ENCODE assay signal across 8 cellular contexts in the genomic region with DNA sequence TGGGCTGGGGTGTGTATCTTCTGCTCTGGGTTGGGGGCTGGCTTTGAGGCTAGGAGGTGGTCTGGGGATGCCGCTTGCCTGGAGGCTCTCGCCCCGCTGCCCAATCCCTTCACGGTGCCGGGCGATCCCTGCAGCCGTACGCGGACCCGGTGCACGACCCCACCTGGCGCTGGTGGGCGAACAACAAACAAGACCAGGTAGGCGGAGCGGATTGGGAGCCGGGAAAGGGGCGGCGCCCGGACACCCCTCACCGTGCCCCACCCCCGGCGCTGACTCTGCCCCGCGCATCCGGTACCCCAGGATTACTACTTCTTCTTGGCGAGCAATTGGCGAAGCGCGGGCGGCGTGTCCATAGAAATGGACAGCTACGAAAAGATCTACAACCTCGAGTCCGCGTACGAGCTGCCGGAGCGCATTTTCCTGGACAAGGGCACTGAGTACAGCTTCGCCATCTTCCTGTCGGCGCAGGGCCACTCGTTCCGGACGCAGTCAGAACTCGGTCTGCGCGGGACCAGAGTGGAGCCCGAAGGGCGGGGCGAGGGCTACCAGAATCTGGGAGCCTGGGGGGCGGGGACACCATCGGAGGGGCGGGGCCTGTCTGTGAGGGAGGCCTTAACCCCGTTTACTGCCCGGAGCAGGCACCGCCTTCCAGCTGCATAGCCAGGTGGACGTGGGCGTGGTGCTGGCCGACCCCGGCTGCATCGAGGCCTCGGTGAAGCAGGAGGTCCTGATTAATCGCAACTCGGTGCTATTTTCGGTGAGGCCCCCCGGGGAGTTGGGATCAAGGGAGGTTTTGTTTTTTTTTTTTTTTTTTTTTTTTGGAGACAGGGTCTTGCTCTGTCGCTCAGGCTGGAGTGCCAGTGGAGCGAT. TPM values are rescaled to one million over a fixed set of nuclear protein-coding genes. Genes with fewer than 3 reads are reported as not detected.
DNase-seq lines count a peak whose midpoint lies in the region; ATAC-seq, FAIRE-seq and TF ChIP-seq lines count a peak whose summit lies in the region.

No MANE protein-coding gene starts in this region.

- in situ Hi-C loops in KBM-7 (cut with MboI; ENCODE audit: low pct_unique_long_range_greater_than_20kb, low sequenced_read_pairs), result no loop called here

- TF ChIP-seq POLR2A in heart left ventricle (IDR thresholded peaks at IDR 0.05), result no peak

- H3K9me3 ChIP-seq in heart left ventricle, result no peaks in the 10 kb centered on the region
- H3K9me3 ChIP-seq in psoas muscle, result no peaks in the 10 kb centered on the region

- 2 to 3% (median 3%) methylated on average over 59 to 68 of the region's 68 CpGs for WGBS in heart left ventricle, 4 donors
- 2% methylated on average over 60 to 68 of the region's 68 CpGs for WGBS in psoas muscle, 3 donors

- no peak for TF ChIP-seq CTCF in GM10266 (IDR thresholded peaks at IDR 0.05; ENCODE audit: control insufficient read depth, insufficient read depth, low read depth, missing control alignments)
- TF ChIP-seq CTCF in heart left ventricle (IDR thresholded peaks at IDR 0.05), result no peak
- TF ChIP-seq CTCF in psoas muscle (IDR thresholded peaks at IDR 0.05), result no peak

- H3K9me3 Mint-ChIP-seq in activated naive CD4-positive, alpha-beta T cell treated with anti-CD3 and anti-CD28 coated beads, Interleukin-2, amount 50 U/mL, for 24 hours, result no peaks in the 10 kb centered on the region

- H3K36me3 Mint-ChIP-seq in activated naive CD4-positive, alpha-beta T cell treated with anti-CD3 and anti-CD28 coated beads, Interleukin-2, amount 50 U/mL, for 24 hours, result no peaks in the 10 kb centered on the region

- DNase-seq in GM10266 (ENCODE audit: extremely low spot score), result peak; percentile 80
- DNase-seq in KBM-7, result peak; percentile 90
- DNase-seq in SK-N-DZ (ENCODE audit: low spot score), result peak; percentile 59
- DNase-seq in heart left ventricle, result peak; percentile 80 to 92 (median 88)
- DNase-seq in psoas muscle, result peak; percentile 83 to 87
- peak; percentile 26 for DNase-seq in urothelium cell line (ENCODE audit: low spot score)

- peak overlapping the region in 9 of 12 donors; percentile 2 to 70 (median 54) for H3K27ac ChIP-seq in heart left ventricle
- H3K27ac ChIP-seq in psoas muscle, result peak overlapping the region; percentile 36

- intact Hi-C loops in heart left ventricle (cut with DNase I), result no loop called here
- intact Hi-C loops in psoas muscle (cut with DNase I), result no loop called here

- H3K27me3 Mint-ChIP-seq in activated naive CD4-positive, alpha-beta T cell treated with anti-CD3 and anti-CD28 coated beads, Interleukin-2, amount 50 U/mL, for 24 hours, result peaks cover 9% of the 10 kb centered on the region

- no peak for FAIRE-seq in urothelium cell line (lab: Jason Lieb, UNC)

- H3K4me3 Mint-ChIP-seq in activated naive CD4-positive, alpha-beta T cell treated with anti-CD3 and anti-CD28 coated beads, Interleukin-2, amount 50 U/mL, for 24 hours, result peak overlapping the region; percentile 83

- H3K4me1 ChIP-seq in heart left ventricle (peaks cover 0 to 20% (median 9%) of the 10 kb centered on the region in 12 donors), psoas muscle (peaks cover 12% of the 10 kb centered on the region)

- H3K27me3 ChIP-seq in heart left ventricle (peaks cover 0 to 18% (median 0%) of the 10 kb centered on the region in 9 donors), psoas muscle (ENCODE audit: insufficient read depth in 3 of 3, low read length in 2 of 3) (peaks cover 0 to 26% (median 9%) of the 10 kb centered on the region in 3 donors)

- H3K36me3 ChIP-seq in heart left ventricle (no peaks in the 10 kb centered on the region), psoas muscle (ENCODE audit: insufficient read depth in 1 of 2, low read depth in 1 of 2) (no peaks in the 10 kb centered on the region)

- H3K4me3 ChIP-seq in heart left ventricle (peak overlapping the region; percentile 37 to 97 (median 63)), psoas muscle (peak overlapping the region; percentile 75)

- H3K27ac Mint-ChIP-seq in activated naive CD4-positive, alpha-beta T cell treated with anti-CD3 and anti-CD28 coated beads, Interleukin-2, amount 50 U/mL, for 24 hours, result no peak overlapping the region

- H3K4me1 Mint-ChIP-seq in activated naive CD4-positive, alpha-beta T cell treated with anti-CD3 and anti-CD28 coated beads, Interleukin-2, amount 50 U/mL, for 24 hours, result peaks cover 20% of the 10 kb centered on the region

- peak; percentile 49 to 89 (median 80) for ATAC-seq in heart left ventricle
- ATAC-seq in psoas muscle, result peak; percentile 56 to 74 (median 68)
- ATAC-seq in GM18861 (IDR thresholded peaks at IDR 0.05; ENCODE audit: unreplicated experiment), result no peak

RNA-seq across cellular contexts. Expression of gene PSMD8, which starts 12.1 kb away (rescaled TPM):
- polyA plus RNA-seq in SK-N-DZ (2014; cell fraction: cytosol; rRNA removed), result 321 and 441 TPM in 2 replicates
- polyA plus RNA-seq in SK-N-DZ (2014; cell fraction: nucleus; rRNA removed), result 139 and 164 TPM in 2 replicates
- 100 to 1,000 TPM; 237 to 690 (median 325) TPM for total RNA-seq in heart left ventricle
- 100 to 1,000 TPM; 186 to 663 TPM for polyA plus RNA-seq in heart left ventricle
- total RNA-seq in psoas muscle, result 100 to 1,000 TPM; 348 to 889 (median 587) TPM
- 1,000 to 10,000 TPM in 1 of 3 donors, 100 to 1,000 TPM in 2; 719 to 1,414 (median 791) TPM for polyA plus RNA-seq in psoas muscle

RNA-seq across cellular contexts. Expression of gene GGN, which starts 25.5 kb away (rescaled TPM):
- polyA plus RNA-seq in SK-N-DZ (2014; cell fraction: cytosol; rRNA removed), result not detected in 2 replicates
- polyA plus RNA-seq in SK-N-DZ (2014; cell fraction: nucleus; rRNA removed), result not detected in 2 replicates
- under 1 TPM in 5 of 9 donors, not detected in 4; 0.18 to 0.67 (median 0.31) TPM for total RNA-seq in heart left ventricle
- polyA plus RNA-seq in heart left ventricle, result under 1 TPM; 0.15 to 0.42 TPM
- under 1 TPM in 2 of 4 donors, not detected in 2; 0.18 to 0.34 TPM for total RNA-seq in psoas muscle
- under 1 TPM in 2 of 3 donors, not detected in 1; 0.04 to 0.21 TPM for polyA plus RNA-seq in psoas muscle

RNA-seq across cellular contexts. Expression of gene SPRED3, which starts 26.2 kb away (rescaled TPM):
- polyA plus RNA-seq in SK-N-DZ (2014; cell fraction: cytosol; rRNA removed), result 0.08 and 0.10 TPM in 2 replicates
- polyA plus RNA-seq in SK-N-DZ (2014; cell fraction: nucleus; rRNA removed), result 0.02 and 3.2 TPM in 2 replicates
- total RNA-seq in heart left ventricle, result 1 to 10 TPM in 2 of 9 donors, under 1 TPM in 6, not detected in 1; 0.18 to 3.1 (median 0.72) TPM
- 1 to 10 TPM in 1 of 2 donors, under 1 TPM in 1; 0.30 to 1.3 TPM for polyA plus RNA-seq in heart left ventricle
- total RNA-seq in psoas muscle, result 1 to 10 TPM in 3 of 4 donors, under 1 TPM in 1; 0.69 to 2.1 (median 1.5) TPM
- polyA plus RNA-seq in psoas muscle, result 1 to 10 TPM in 1 of 3 donors, under 1 TPM in 2; 0.01 to 1.0 (median 0.10) TPM

RNA-seq across cellular contexts. Expression of gene CATSPERG, which starts 26.7 kb away (rescaled TPM):
- 0.85 and 3.7 TPM in 2 replicates for polyA plus RNA-seq in SK-N-DZ (2014; cell fraction: cytosol; rRNA removed)
- polyA plus RNA-seq in SK-N-DZ (2014; cell fraction: nucleus; rRNA removed), result 2.0 and 5.3 TPM in 2 replicates
- total RNA-seq in heart left ventricle (1 to 10 TPM in 6 of 9 donors, under 1 TPM in 3; 0.19 to 3.0 (median 1.9) TPM), psoas muscle (1 to 10 TPM in 3 of 4 donors, under 1 TPM in 1; 0.81 to 2.1 (median 1.6) TPM)
- polyA plus RNA-seq in heart left ventricle (1 to 10 TPM; 1.3 to 2.9 TPM), psoas muscle (1 to 10 TPM in 2 of 3 donors, under 1 TPM in 1; 0.75 to 2.6 (median 1.5) TPM)

RNA-seq across cellular contexts. Expression of gene FAM98C, which starts 40.6 kb away (rescaled TPM):
- polyA plus RNA-seq in SK-N-DZ (2014; cell fraction: cytosol; rRNA removed), result 7.1 and 13.8 TPM in 2 replicates
- polyA plus RNA-seq in SK-N-DZ (2014; cell fraction: nucleus; rRNA removed), result 27.4 and 41.2 TPM in 2 replicates
- total RNA-seq in heart left ventricle, result 10 to 100 TPM in 8 of 9 donors, 1 to 10 TPM in 1; 9.3 to 15.8 (median 11.9) TPM
- 10 to 100 TPM in 1 of 2 donors, 1 to 10 TPM in 1; 9.6 to 10.3 TPM for polyA plus RNA-seq in heart left ventricle
- total RNA-seq in psoas muscle, result 1 to 10 TPM; 1.1 to 4.5 (median 1.4) TPM
- 1 to 10 TPM; 1.4 to 6.6 (median 1.8) TPM for polyA plus RNA-seq in psoas muscle

Comparison
In these comparisons a context has a peak if more than half of its experiments do, and no peak if none do; other contexts are left out.
1. DNase-seq: peak in every context shown above with its lines; median percentile 90 in KBM-7; 88 in heart left ventricle; 85 in psoas muscle; 80 in GM10266; 59 in SK-N-DZ; 26 in urothelium cell line.